ENCODE assay signal across 26 cellular contexts in the genomic region with DNA sequence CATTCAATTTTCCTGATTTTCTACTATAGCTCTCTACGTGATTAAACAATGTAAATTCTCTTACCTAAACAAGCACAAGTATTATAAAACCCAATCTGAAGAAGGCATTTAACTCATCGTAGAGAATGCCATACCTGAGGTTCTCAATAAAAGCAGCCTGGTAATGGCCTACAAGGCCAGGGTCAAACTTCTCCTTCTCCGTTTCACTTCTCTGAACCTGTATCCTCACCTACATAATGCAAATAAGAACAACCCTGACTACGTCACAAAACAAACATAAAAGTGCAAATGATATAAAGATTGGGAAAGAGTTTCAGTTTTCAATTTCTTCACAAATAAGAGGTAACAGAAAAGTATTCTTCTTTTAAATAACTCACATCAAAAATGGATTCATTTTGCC. TPM values are rescaled to one million over a fixed set of nuclear protein-coding genes. Genes with fewer than 3 reads are reported as not detected.
A peak's percentile ranks its signal among the peaks of the same experiment; 100 is the strongest.
DNase-seq lines count a peak whose midpoint lies in the region; ATAC-seq and TF ChIP-seq lines count a peak whose summit lies in the region.
"Had no signal": no experiment of that assay in that cellular context is flagged by ENCODE, and none has a peak within 500 bp of the region (broad histone marks: within the 10 kb centered on the region; RNA-seq: fewer than 3 reads in every experiment).

No MANE protein-coding gene starts in this region.

- H3K4me1 ChIP-seq in DOHH2 (ENCODE audit: control insufficient read depth, low read length) (peaks cover 59% of the 10 kb centered on the region), Karpas-422 (ENCODE audit: low read length) (peaks cover 68% of the 10 kb centered on the region), right atrium auricular region (no peaks in the 10 kb centered on the region)
- H3K4me1 ChIP-seq: esophagus muscularis mucosa, foreskin keratinocyte had no signal

- TF ChIP-seq CTCF in DOHH2 (IDR thresholded peaks at IDR 0.05; ENCODE audit: low read depth, low read length, poor library complexity, severe bottlenecking): no peak
- no peak for TF ChIP-seq CTCF in right atrium auricular region (IDR thresholded peaks at IDR 0.05)
- TF ChIP-seq CTCF in lower leg skin (IDR thresholded peaks at IDR 0.05): no peak

- H3K27ac Mint-ChIP-seq in memory B cell: peak overlapping the region; percentile 81
- H3K27ac Mint-ChIP-seq: dendritic cell treated with granulocyte-macrophage colony-stimulating factor and Interleukin-4, amounts not matched to agents 40 ng/mL and 50 ng/mL, for 4 days; H9 had no signal

- intact Hi-C loops in lower leg skin (cut with DNase I; ENCODE audit: low total_unique reads): no loop called here

- H3K9me2 ChIP-seq in DOHH2 (replicated peaks; ENCODE audit: control insufficient read depth, low read length) (no peaks in the 10 kb centered on the region), Karpas-422 (replicated peaks; ENCODE audit: insufficient read depth, low read length) (no peaks in the 10 kb centered on the region)

- H3K36me3 ChIP-seq in DOHH2 (ENCODE audit: control insufficient read depth, low read length): peaks cover 10% of the 10 kb centered on the region
- no peaks in the 10 kb centered on the region for H3K36me3 ChIP-seq in Karpas-422 (ENCODE audit: insufficient read depth, low read length)
- H3K36me3 ChIP-seq in right atrium auricular region: no peaks in the 10 kb centered on the region

- H3K9ac ChIP-seq in Karpas-422 (ENCODE audit: low read length): no peak overlapping the region

- TF ChIP-seq POLR2A in lower leg skin (IDR thresholded peaks at IDR 0.05): no peak

- H3K79me2 ChIP-seq in DOHH2 (ENCODE audit: control insufficient read depth, low read length) (peaks cover 40% of the 10 kb centered on the region), Karpas-422 (ENCODE audit: low read length) (peaks cover 46% of the 10 kb centered on the region)

- WGBS in lower leg skin, 2 donors: 89 to 96% methylated on average over 4 of the region's 4 CpGs

- H3F3A ChIP-seq in DOHH2 (ENCODE audit: control insufficient read depth, insufficient read depth): no peaks in the 10 kb centered on the region; the same call in 1 of the 2 replicates

- H3K4me1 Mint-ChIP-seq in memory B cell: peaks cover 24% of the 10 kb centered on the region

- H3K9me3 Mint-ChIP-seq in memory B cell: no peaks in the 10 kb centered on the region
- H3K9me3 Mint-ChIP-seq: dendritic cell treated with granulocyte-macrophage colony-stimulating factor and Interleukin-4, amounts not matched to agents 40 ng/mL and 50 ng/mL, for 4 days; H9; naive thymus-derived CD4-positive, alpha-beta T cell had no signal

- H3K27me3 ChIP-seq in DOHH2 (ENCODE audit: control insufficient read depth, low read length) (no peaks in the 10 kb centered on the region), Karpas-422 (ENCODE audit: low read length) (no peaks in the 10 kb centered on the region), right atrium auricular region (no peaks in the 10 kb centered on the region)
- H3K27me3 ChIP-seq: esophagus muscularis mucosa, foreskin keratinocyte had no signal

- peaks cover 2% of the 10 kb centered on the region for H3K36me3 Mint-ChIP-seq in memory B cell

- ATAC-seq in GM21526 (IDR thresholded peaks at IDR 0.05; ENCODE audit: low FRiP score, unreplicated experiment): peak; percentile 59
- ATAC-seq in memory B cell (ENCODE audit: low read depth): peak; percentile 88
- ATAC-seq in HG02981 (IDR thresholded peaks at IDR 0.05; ENCODE audit: unreplicated experiment): no peak
- ATAC-seq: foreskin keratinocyte; naive thymus-derived CD4-positive, alpha-beta T cell had no signal

- H3K9me3 ChIP-seq in DOHH2 (ENCODE audit: control insufficient read depth, insufficient read depth, low read length): no peaks in the 10 kb centered on the region
- no peaks in the 10 kb centered on the region for H3K9me3 ChIP-seq in Karpas-422 (ENCODE audit: low read length)
- no peaks in the 10 kb centered on the region for H3K9me3 ChIP-seq in right atrium auricular region
- H3K9me3 ChIP-seq: esophagus muscularis mucosa had no signal

- H3K4me3 ChIP-seq in DOHH2 (ENCODE audit: low read length) (no peak overlapping the region), Karpas-422 (ENCODE audit: low read length) (no peak overlapping the region), right atrium auricular region (no peak overlapping the region), lower leg skin (ENCODE audit: low read depth, poor library complexity, severe bottlenecking) (no peak overlapping the region)
- H3K4me3 ChIP-seq: esophagus muscularis mucosa, SK-N-MC, skin epidermis had no signal

- H3K27ac ChIP-seq in DOHH2 (ENCODE audit: low read depth, low read length) (no peak overlapping the region), Karpas-422 (ENCODE audit: low read length) (peak overlapping the region; percentile 97), right atrium auricular region (no peak overlapping the region)
- H3K27ac ChIP-seq: esophagus muscularis mucosa, foreskin keratinocyte, SK-N-MC, skin epidermis had no signal

- no peak overlapping the region for H2AFZ ChIP-seq in Karpas-422 (ENCODE audit: low read length)

- peak; percentile 65 for DNase-seq in Karpas-422
- DNase-seq in memory B cell (ENCODE audit: low spot score in 2 of 2): no peak
- DNase-seq in right atrium auricular region (ENCODE audit: low spot score): no peak
- DNase-seq in lower leg skin (ENCODE audit: low spot score in 2 of 2): no peak
- no peak for DNase-seq in activated CD4-positive, alpha-beta T cell treated with anti-CD3 and anti-CD28 coated beads for 1 hour
- DNase-seq: activated gamma-delta T cell; foreskin keratinocyte; GDM1; H9; Kasumi-1; mesenchymal stem cell; MV-4-11; naive thymus-derived CD4-positive, alpha-beta T cell; NCI-H1436 treated with DMSO at 0.1 percent for 48 hours; NCI-H2107; NCI-H748 treated with DMSO at 0.1 percent for 48 hours; nucleus accumbens; T-helper 2 cell; trophoblast cell had no signal

- H3K4me2 ChIP-seq in DOHH2 (ENCODE audit: low read length) (peak overlapping the region; percentile 11; the same call in 1 of the 2 replicates), Karpas-422 (ENCODE audit: low read depth, low read length, poor library complexity, severe bottlenecking) (peak overlapping the region; percentile 29)

- H4K20me1 ChIP-seq in DOHH2 (ENCODE audit: control insufficient read depth, insufficient read depth, low read depth, low read length) (no peaks in the 10 kb centered on the region), Karpas-422 (ENCODE audit: insufficient read depth, low read depth, low read length) (no peaks in the 10 kb centered on the region)

- no peaks in the 10 kb centered on the region for H3K27me3 Mint-ChIP-seq in memory B cell
- H3K27me3 Mint-ChIP-seq: dendritic cell treated with granulocyte-macrophage colony-stimulating factor and Interleukin-4, amounts not matched to agents 40 ng/mL and 50 ng/mL, for 4 days; naive thymus-derived CD4-positive, alpha-beta T cell had no signal

- peak overlapping the region; percentile 27 for H3K4me3 Mint-ChIP-seq in memory B cell
- H3K4me3 Mint-ChIP-seq: dendritic cell treated with granulocyte-macrophage colony-stimulating factor and Interleukin-4, amounts not matched to agents 40 ng/mL and 50 ng/mL, for 4 days; H9; naive thymus-derived CD4-positive, alpha-beta T cell had no signal

RNA-seq across cellular contexts. Expression of gene STS, which starts 55.6 kb away (rescaled TPM):
- 15.6 and 28.5 TPM in 2 replicates for total RNA-seq in Karpas-422 (2014; rRNA removed; shearing (Covaris generic); ENCODE audit: low replicate concordance)
- 1 to 10 TPM; 6.2 to 7.0 TPM for total RNA-seq in right atrium auricular region
- 10 to 100 TPM; 11.3 to 15.7 (median 12.8) TPM for total RNA-seq in lower leg skin

RNA-seq across cellular contexts. Expression of gene PUDP, which starts 56.0 kb away (rescaled TPM):
- total RNA-seq in Karpas-422 (2014; rRNA removed; shearing (Covaris generic); ENCODE audit: low replicate concordance): 36.8 and 41.2 TPM in 2 replicates
- total RNA-seq in right atrium auricular region (10 to 100 TPM; 17.2 to 27.0 TPM), lower leg skin (10 to 100 TPM in 1 of 4 donors, 1 to 10 TPM in 3; 5.7 to 10.7 (median 7.9) TPM)
